Comparison of ENCODE assay signal across 1 cellular context in genomic region chr5:151047814-151048425, GRCh38.
TF ChIP-seq lines count a peak whose summit lies in the region.

No MANE protein-coding gene starts in this region.

TF ChIP-seq in K562, 482 proteins besides CTCF, POLR2A, EP300 and RAD21 (continued from another document):
- TF ChIP-seq HES1 (IDR thresholded peaks at IDR 0.05; ENCODE audit: low read depth) = no peak
- peak; percentile 43; the same call in 1 of the 2 replicates for TF ChIP-seq STAG1 (CRISPR knock-in tag; IDR thresholded peaks at IDR 0.05; ENCODE audit: borderline replicate concordance)
- TF ChIP-seq TAF7 (tag; IDR thresholded peaks at IDR 0.05) = no peak
- TF ChIP-seq ELF2 (CRISPR knock-in tag; IDR thresholded peaks at IDR 0.05) = no peak
- TF ChIP-seq TSC22D4 (tag; IDR thresholded peaks at IDR 0.05) = no peak
- TF ChIP-seq MAZ (CRISPR knock-in tag; conservative IDR thresholded peaks at IDR 0.05 in 1 of 2, IDR thresholded peaks at IDR 0.05 in 1 of 2) = peak in 1 of 2 experiments; percentile 58; a peak in 2 of 4 replicates
- TF ChIP-seq CREM (IDR thresholded peaks at IDR 0.05; ENCODE audit: low read depth) = peak; percentile 15; the same call in 1 of the 2 replicates
- TF ChIP-seq ZFP30 (CRISPR knock-in tag; IDR thresholded peaks at IDR 0.05; ENCODE audit: borderline replicate concordance) = no peak
